35 cellular contexts compared by ENCODE assay signal in the genomic region with DNA sequence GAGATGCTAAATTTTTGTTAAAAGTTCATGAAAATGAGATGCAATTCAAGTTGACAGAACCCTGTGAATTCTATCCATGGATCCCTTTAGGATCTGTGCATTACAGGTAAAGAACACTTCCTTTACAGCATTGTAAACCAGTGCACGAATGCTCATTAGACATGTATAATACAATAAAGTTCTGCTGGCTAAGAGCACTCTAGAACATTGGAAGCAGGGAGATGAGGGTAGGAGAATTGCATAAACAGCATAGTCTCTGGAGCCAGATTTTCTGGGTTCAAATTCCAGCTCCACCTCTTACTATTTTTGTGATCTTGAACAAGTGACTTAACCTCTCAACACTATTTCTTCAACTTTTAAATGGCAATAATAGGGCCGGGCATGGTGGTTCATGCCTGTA.
"Had no signal": no experiment of that assay in that cellular context is flagged by ENCODE, and none has a peak within 500 bp of the region (broad histone marks: within the 10 kb centered on the region; RNA-seq: fewer than 3 reads in every experiment).

No MANE protein-coding gene starts in this region.

- DNase-seq: activated CD4-positive, alpha-beta T cell treated with anti-CD3 and anti-CD28 coated beads, Interleukin-2, amount 10 ng/mL, durations not matched to agents 24 days and 14 days; activated CD4-positive, alpha-beta T cell treated with anti-CD3 and anti-CD28 coated beads, Interleukin-2, amount 50 U/mL, for 4 hours; activated CD8-positive, alpha-beta T cell treated with anti-CD3 and anti-CD28 coated beads for 36 hours; activated gamma-delta T cell; activated naive CD4-positive, alpha-beta T cell treated with Interleukin-2 at 50 U/mL for 16 hours; activated naive CD8-positive, alpha-beta T cell treated with anti-CD3 and anti-CD28 coated beads, Interleukin-2, amount 10 ng/mL, durations not matched to agents 7 days and 5 days; activated T-cell treated with anti-CD3 and anti-CD28 coated beads, Interleukin-2, amount 50 U/mL, for 1 hour; activated T-cell treated with anti-CD3 and anti-CD28 coated beads, Interleukin-2, amount 50 U/mL, for 72 hours; amygdala; Karpas-422; KBM-7; MM.1S; MV-4-11; NCI-H1092; NCI-H146; NCI-H187; NCI-H2029 treated with DMSO at 0.1 percent for 48 hours; NCI-H2107; NCI-H2171; NCI-H510A; NCI-H526; NCI-H748 treated with DMSO at 0.1 percent for 48 hours; NK-92 treated with Interleukin-12 subunit alpha and Interleukin-12 subunit beta, amount 100 ng/mL, for 24 hours; SHP77; SJCRH30; T1000 had no signal

- H3K36me3 Mint-ChIP-seq: activated naive CD4-positive, alpha-beta T cell treated with anti-CD3 and anti-CD28 coated beads, Interleukin-2, amount 50 U/mL, for 24 hours; activated naive CD8-positive, alpha-beta T cell treated with anti-CD3 and anti-CD28 coated beads, Interleukin-2, amount 10 ng/mL, durations not matched to agents 7 days and 5 days; IgD-negative memory B cell had no signal

- H3K4me3 Mint-ChIP-seq: activated CD4-positive, alpha-beta T cell treated with anti-CD3 and anti-CD28 coated beads, Interleukin-2, amount 10 ng/mL, durations not matched to agents 24 days and 14 days; activated CD8-positive, alpha-beta T cell treated with anti-CD3 and anti-CD28 coated beads for 36 hours; activated naive CD4-positive, alpha-beta T cell treated with anti-CD3 and anti-CD28 coated beads, Interleukin-2, amount 50 U/mL, for 24 hours; activated naive CD8-positive, alpha-beta T cell treated with anti-CD3 and anti-CD28 coated beads, Interleukin-2, amount 10 ng/mL, durations not matched to agents 7 days and 5 days; activated T-cell treated with anti-CD3 and anti-CD28 coated beads, Interleukin-2, amount 50 U/mL, for 72 hours; activated T-helper 17 cell treated with anti-CD3 and anti-CD28 coated beads, Interleukin-2, amount 50 U/mL, for 72 hours; IgD-negative memory B cell had no signal

- H3K27ac ChIP-seq: ascending aorta, cardiac muscle cell, PC-9, SJCRH30, SK-N-MC had no signal

- H3K9me3 Mint-ChIP-seq: activated CD4-positive, alpha-beta T cell treated with anti-CD3 and anti-CD28 coated beads, Interleukin-2, amount 10 ng/mL, durations not matched to agents 24 days and 14 days; activated CD8-positive, alpha-beta T cell treated with anti-CD3 and anti-CD28 coated beads for 36 hours; activated naive CD4-positive, alpha-beta T cell treated with anti-CD3 and anti-CD28 coated beads, Interleukin-2, amount 50 U/mL, for 24 hours; activated naive CD8-positive, alpha-beta T cell treated with anti-CD3 and anti-CD28 coated beads, Interleukin-2, amount 10 ng/mL, durations not matched to agents 7 days and 5 days; activated T-cell treated with anti-CD3 and anti-CD28 coated beads, Interleukin-2, amount 50 U/mL, for 72 hours; activated T-helper 17 cell treated with anti-CD3 and anti-CD28 coated beads, Interleukin-2, amount 50 U/mL, for 72 hours; IgD-negative memory B cell had no signal

- H3K4me1 ChIP-seq: ascending aorta, SJCRH30 had no signal

- H3K4me3 ChIP-seq: ascending aorta, cardiac muscle cell, PC-9, SJCRH30, SK-N-MC had no signal

- H3K4me1 Mint-ChIP-seq: activated CD4-positive, alpha-beta T cell treated with anti-CD3 and anti-CD28 coated beads, Interleukin-2, amount 10 ng/mL, durations not matched to agents 24 days and 14 days; activated naive CD4-positive, alpha-beta T cell treated with anti-CD3 and anti-CD28 coated beads, Interleukin-2, amount 50 U/mL, for 24 hours; activated naive CD8-positive, alpha-beta T cell treated with anti-CD3 and anti-CD28 coated beads, Interleukin-2, amount 10 ng/mL, durations not matched to agents 7 days and 5 days; activated T-helper 17 cell treated with anti-CD3 and anti-CD28 coated beads, Interleukin-2, amount 50 U/mL, for 72 hours; IgD-negative memory B cell had no signal

- H3K36me3 ChIP-seq: ascending aorta, cardiac muscle cell, SJCRH30 had no signal

- H3K27ac Mint-ChIP-seq: activated CD4-positive, alpha-beta T cell treated with anti-CD3 and anti-CD28 coated beads, Interleukin-2, amount 10 ng/mL, durations not matched to agents 24 days and 14 days; activated CD8-positive, alpha-beta T cell treated with anti-CD3 and anti-CD28 coated beads for 36 hours; activated naive CD4-positive, alpha-beta T cell treated with anti-CD3 and anti-CD28 coated beads, Interleukin-2, amount 50 U/mL, for 24 hours; activated naive CD8-positive, alpha-beta T cell treated with anti-CD3 and anti-CD28 coated beads, Interleukin-2, amount 10 ng/mL, durations not matched to agents 7 days and 5 days; activated T-cell treated with anti-CD3 and anti-CD28 coated beads, Interleukin-2, amount 50 U/mL, for 72 hours; activated T-helper 17 cell treated with anti-CD3 and anti-CD28 coated beads, Interleukin-2, amount 50 U/mL, for 72 hours; IgD-negative memory B cell had no signal

- H3K27me3 ChIP-seq: ascending aorta, SJCRH30 had no signal

- H2AFZ ChIP-seq: PC-9 had no signal

- H3K9me3 ChIP-seq: ascending aorta, SJCRH30 had no signal

- H3K4me2 ChIP-seq: PC-9 had no signal

- H3K27me3 Mint-ChIP-seq: activated naive CD8-positive, alpha-beta T cell treated with anti-CD3 and anti-CD28 coated beads, Interleukin-2, amount 10 ng/mL, durations not matched to agents 7 days and 5 days; IgD-negative memory B cell had no signal

- FAIRE-seq: RCC 7860, TTC549 had no signal
